18 cellular contexts compared by ENCODE assay signal in genomic region chrX:97845451-97845850, GRCh38.
A peak's percentile ranks its signal among the peaks of the same experiment; 100 is the strongest.
DNase-seq lines count a peak whose midpoint lies in the region; ATAC-seq and TF ChIP-seq lines count a peak whose summit lies in the region.
"Had no signal": no experiment of that assay in that cellular context is flagged by ENCODE, and none has a peak within 500 bp of the region (broad histone marks: within the 10 kb centered on the region; RNA-seq: fewer than 3 reads in every experiment).

No MANE protein-coding gene starts in this region.

- intact Hi-C loops in colonic mucosa (cut with DNase I): no loop called here

- H3K9me2 ChIP-seq in SK-N-SH: no peaks in the 10 kb centered on the region

- H3K36me3 ChIP-seq in SK-N-SH (replicated peaks in 1 of 2; ENCODE audit: control insufficient read depth in 1 of 2, insufficient read depth in 2 of 2, low read length in 1 of 2) (no peaks in the 10 kb centered on the region), osteoblast (ENCODE audit: insufficient read depth, low read length) (no peaks in the 10 kb centered on the region), colonic mucosa (no peaks in the 10 kb centered on the region)

- H3K9me3 ChIP-seq in SK-N-SH: no peaks in the 10 kb centered on the region
- H3K9me3 ChIP-seq in osteoblast (ENCODE audit: low read depth, low read length): no peaks in the 10 kb centered on the region
- no peaks in the 10 kb centered on the region for H3K9me3 ChIP-seq in colonic mucosa
- H3K9me3 ChIP-seq: A549 had no signal

- TF ChIP-seq CTCF in SK-N-SH (IDR thresholded peaks at IDR 0.05) (no peak), endothelial cell (IDR thresholded peaks at IDR 0.05; ENCODE audit: unreplicated experiment) (no peak), osteoblast (IDR thresholded peaks at IDR 0.05; ENCODE audit: extremely low read depth, low read depth, low read length) (no peak), colonic mucosa (IDR thresholded peaks at IDR 0.05) (no peak)

- H3K4me3 Mint-ChIP-seq in endothelial cell (ENCODE audit: unreplicated experiment): peak overlapping the region; percentile 59
- H3K4me3 Mint-ChIP-seq: CD4-positive, alpha-beta T cell had no signal

- H3K27ac ChIP-seq in SK-N-SH (ENCODE audit: low read depth in 2 of 2, low read length in 1 of 2) (no peak overlapping the region), osteoblast (ENCODE audit: low read depth, low read length) (no peak overlapping the region), colonic mucosa (no peak overlapping the region)
- H3K27ac ChIP-seq: 22Rv1, A549, C4-2B, GM23248, HL-60 had no signal

- ATAC-seq in SK-N-SH treated with all-trans-retinoic acid at 6 μM for 48 hours (no peak), GM18502 (IDR thresholded peaks at IDR 0.05; ENCODE audit: poor library complexity, unreplicated experiment) (no peak)
- ATAC-seq: A549 had no signal

- no peak overlapping the region for H3K27ac Mint-ChIP-seq in endothelial cell (ENCODE audit: unreplicated experiment)
- H3K27ac Mint-ChIP-seq: CD4-positive, alpha-beta T cell had no signal

- H3K27me3 Mint-ChIP-seq in endothelial cell (ENCODE audit: unreplicated experiment): peaks cover 14% of the 10 kb centered on the region
- H3K27me3 Mint-ChIP-seq: CD4-positive, alpha-beta T cell had no signal

- 62% methylated on average over 17 of the region's 18 CpGs for WGBS in SK-N-SH (ENCODE audit: low lambda C conversion rate)

- POLR2A ChIA-PET in SK-N-SH (lab: Yijun Ruan, JAX): no interaction called here

- no peak for TF ChIP-seq RAD21 in SK-N-SH (IDR thresholded peaks at IDR 0.05; ENCODE audit: low read length)

- no peak for TF ChIP-seq EP300 in SK-N-SH (IDR thresholded peaks at IDR 0.05; ENCODE audit: borderline replicate concordance in 1 of 2, low read depth in 1 of 2, low read length in 1 of 2)

- peaks cover 21% of the 10 kb centered on the region for H3K36me3 Mint-ChIP-seq in endothelial cell (ENCODE audit: low read depth, unreplicated experiment)

- no peak overlapping the region for H2AFZ ChIP-seq in SK-N-SH (ENCODE audit: low read depth)
- no peak overlapping the region for H2AFZ ChIP-seq in osteoblast (ENCODE audit: low read length)
- H2AFZ ChIP-seq: GM23248 had no signal

- DNase-seq in SK-N-SH (peak; percentile 1), endothelial cell (ENCODE audit: low spot score) (no peak), osteoblast (ENCODE audit: insufficient read length, low spot score, missing footprints) (peak; percentile 71), colonic mucosa (no peak)
- DNase-seq in activated CD4-positive, alpha-beta T cell treated with anti-CD3 and anti-CD28 coated beads, Interleukin-2, amount 50 U/mL, for 48 hours: no peak
- DNase-seq: AML-193; CD4-positive, alpha-beta T cell; DMS153; DMS79; GDM1; GM23248; HCEC 1CT had no signal

- H3K79me2 ChIP-seq in SK-N-SH (ENCODE audit: insufficient read depth) (no peaks in the 10 kb centered on the region), osteoblast (ENCODE audit: insufficient read depth, low read length) (no peaks in the 10 kb centered on the region)

- no peaks in the 10 kb centered on the region for H4K20me1 ChIP-seq in SK-N-SH (ENCODE audit: insufficient read depth)
- no peaks in the 10 kb centered on the region for H4K20me1 ChIP-seq in osteoblast (ENCODE audit: insufficient read depth, low read length)

- H3K9me3 Mint-ChIP-seq in endothelial cell (ENCODE audit: unreplicated experiment): peaks cover 9% of the 10 kb centered on the region
- H3K9me3 Mint-ChIP-seq: CD4-positive, alpha-beta T cell had no signal

- no peak overlapping the region for H3K4me2 ChIP-seq in SK-N-SH
- H3K4me2 ChIP-seq in osteoblast (ENCODE audit: insufficient read depth, low read length): no peak overlapping the region
- H3K4me2 ChIP-seq: A549 had no signal

- H3K27me3 ChIP-seq in SK-N-SH (ENCODE audit: insufficient read depth) (no peaks in the 10 kb centered on the region), osteoblast (ENCODE audit: insufficient read depth, low read length) (no peaks in the 10 kb centered on the region), colonic mucosa (no peaks in the 10 kb centered on the region)

- no peaks in the 10 kb centered on the region for H3F3A ChIP-seq in SK-N-SH (replicated peaks; ENCODE audit: insufficient read depth)

- H3K4me1 Mint-ChIP-seq in endothelial cell (ENCODE audit: unreplicated experiment): no peaks in the 10 kb centered on the region

- H3K4me3 ChIP-seq in SK-N-SH (ENCODE audit: low read depth in 2 of 2, low read length in 1 of 2) (no peak overlapping the region), osteoblast (ENCODE audit: insufficient read depth, low read length) (no peak overlapping the region), colonic mucosa (no peak overlapping the region)
- H3K4me3 ChIP-seq: A549, GM23248 had no signal

- CTCF ChIA-PET in SK-N-SH (lab: Yijun Ruan, JAX): interaction anchor here (1.0 kb wide), 1 partner anchor 9 kb away, joined by 4 read pairs; no protein-coding TSS in a partner anchor

- H3K4me1 ChIP-seq in SK-N-SH (ENCODE audit: control insufficient read depth in 1 of 2, insufficient read depth in 2 of 2, low read depth in 1 of 2, low read length in 1 of 2) (no peaks in the 10 kb centered on the region), osteoblast (ENCODE audit: insufficient read depth, low read length) (no peaks in the 10 kb centered on the region), colonic mucosa (no peaks in the 10 kb centered on the region)
- H3K4me1 ChIP-seq: A549 had no signal

- H3K9ac ChIP-seq in SK-N-SH: no peak overlapping the region
- H3K9ac ChIP-seq in colonic mucosa (ENCODE audit: low read depth in 2 of 2, low read length in 2 of 2): no peak overlapping the region
- H3K9ac ChIP-seq: GM23248 had no signal

TF ChIP-seq in SK-N-SH, 30 proteins besides CTCF, POLR2A, EP300 and RAD21 (continues in another document):
- no peak for TF ChIP-seq MXI1 (IDR thresholded peaks at IDR 0.05; ENCODE audit: low read depth, low read length)
- TF ChIP-seq FOXJ3 (CRISPR knock-in tag; IDR thresholded peaks at IDR 0.05): no peak
- TF ChIP-seq POLR2AphosphoS5 (IDR thresholded peaks at IDR 0.05; ENCODE audit: low read depth, low read length): no peak
- no peak for TF ChIP-seq SMC3 (IDR thresholded peaks at IDR 0.05; ENCODE audit: low read depth, low read length)
- no peak for TF ChIP-seq YY1 (IDR thresholded peaks at IDR 0.05; ENCODE audit: low read depth)
- TF ChIP-seq FOSL2 (IDR thresholded peaks at IDR 0.05; ENCODE audit: borderline replicate concordance, low read depth): no peak
- TF ChIP-seq USF2 (IDR thresholded peaks at IDR 0.05; ENCODE audit: borderline replicate concordance, low read depth, low read length): no peak
- no peak for TF ChIP-seq RFX5 (IDR thresholded peaks at IDR 0.05; ENCODE audit: low read length)
- no peak for TF ChIP-seq NFIC (IDR thresholded peaks at IDR 0.05; ENCODE audit: borderline replicate concordance)
- TF ChIP-seq IRF3 (IDR thresholded peaks at IDR 0.05; ENCODE audit: low read depth, low read length): no peak

TF ChIP-seq in SK-N-SH treated with all-trans-retinoic acid at 6 μM for 48 hours, 23 proteins besides CTCF, POLR2A, EP300 and RAD21:
- TF ChIP-seq ZNF70 (CRISPR knock-in tag; IDR thresholded peaks at IDR 0.05) (no peak), ARNTL (CRISPR knock-in tag; IDR thresholded peaks at IDR 0.05; ENCODE audit: borderline replicate concordance, low read depth) (no peak), CSDC2 (CRISPR knock-in tag; IDR thresholded peaks at IDR 0.05) (no peak), TOX (CRISPR knock-in tag; IDR thresholded peaks at IDR 0.05; ENCODE audit: borderline replicate concordance) (no peak), ZC3H10 (CRISPR knock-in tag; IDR thresholded peaks at IDR 0.05) (no peak), ZFP30 (CRISPR knock-in tag; IDR thresholded peaks at IDR 0.05) (no peak), ZFP3 (CRISPR knock-in tag; IDR thresholded peaks at IDR 0.05) (no peak), PPARA (CRISPR knock-in tag; IDR thresholded peaks at IDR 0.05; ENCODE audit: borderline replicate concordance) (no peak), GLIS3 (CRISPR knock-in tag; IDR thresholded peaks at IDR 0.05) (no peak), ISL1 (CRISPR knock-in tag; IDR thresholded peaks at IDR 0.05) (no peak), POU6F1 (CRISPR knock-in tag; IDR thresholded peaks at IDR 0.05; ENCODE audit: borderline replicate concordance, low read depth) (no peak), ESRRG (CRISPR knock-in tag; IDR thresholded peaks at IDR 0.05) (no peak)
TF ChIP-seq in SK-N-SH treated with all-trans-retinoic acid at 6 μM for 48 hours: peak in this region for 0.

Comparison
In these comparisons a context has a peak if more than half of its experiments do, and no peak if none do; other contexts are left out.
1. DNase-seq: peak in SK-N-SH (single experiment) and osteoblast (single experiment); none in endothelial cell (single experiment), activated CD4-positive, alpha-beta T cell treated with anti-CD3 and anti-CD28 coated beads, Interleukin-2, amount 50 U/mL, for 48 hours (0 of 2) and colonic mucosa (single experiment).